ENCODE assay signal across 10 cellular contexts in the genomic region with DNA sequence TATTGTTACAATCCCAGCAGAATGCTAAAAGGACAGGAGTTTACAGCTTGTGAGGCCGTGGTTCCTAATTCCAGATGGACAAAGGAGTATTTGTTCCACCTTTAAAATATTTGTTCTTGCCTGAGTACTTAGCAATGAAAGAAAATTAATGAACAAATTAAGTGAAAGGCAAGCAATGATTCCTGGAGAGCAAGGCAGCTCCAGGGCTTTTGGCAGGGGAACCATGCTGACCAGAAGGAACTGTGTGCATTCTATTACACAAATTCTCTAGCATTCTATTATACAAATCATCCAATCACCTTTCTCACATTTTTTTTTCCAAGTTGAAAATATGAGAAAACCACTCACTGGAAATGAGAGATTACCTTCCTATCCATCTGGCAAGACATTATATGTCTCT. TPM values are rescaled to one million over a fixed set of nuclear protein-coding genes. Genes with fewer than 3 reads are reported as not detected.
DNase-seq lines count a peak whose midpoint lies in the region; ATAC-seq and TF ChIP-seq lines count a peak whose summit lies in the region.
"Had no signal": no experiment of that assay in that cellular context is flagged by ENCODE, and none has a peak within 500 bp of the region (broad histone marks: within the 10 kb centered on the region; RNA-seq: fewer than 3 reads in every experiment).

No MANE protein-coding gene starts in this region.

- peak overlapping the region; percentile 9 to 20 for H3K4me3 ChIP-seq in foreskin fibroblast (ENCODE audit: low read depth in 1 of 2, low read length in 2 of 2)
- no peak overlapping the region for H3K4me3 ChIP-seq in GM23338

- no peaks in the 10 kb centered on the region for H3K9me2 ChIP-seq in GM23338 (ENCODE audit: insufficient read depth)

- ATAC-seq in activated CD8-positive, alpha-beta memory T cell treated with anti-CD3 and anti-CD28 coated beads, Interleukin-2, amount 10 ng/mL, durations not matched to agents 7 days and 5 days, result no peak
- no peak for ATAC-seq in activated CD8-positive, alpha-beta T cell treated with anti-CD3 and anti-CD28 coated beads, Interleukin-2, amount 10 ng/mL, durations not matched to agents 7 days and 5 days
- no peak for ATAC-seq in stimulated activated memory B cell treated with anti-CD40 and anti-IgM and Interleukin-4, amounts not matched to agents 10 μg/mL and 1 μg/mL and 100 μg/mL, for 72 hours
- ATAC-seq in GM23338 (no peak), HG02588 (IDR thresholded peaks at IDR 0.05; ENCODE audit: unreplicated experiment) (no peak)

- peaks cover 38% of the 10 kb centered on the region for H3K27me3 ChIP-seq in GM23338 (ENCODE audit: insufficient read depth)

- no peaks in the 10 kb centered on the region; the same call in 1 of the 2 replicates for H3F3A ChIP-seq in GM23338 (replicated peaks; ENCODE audit: low read depth)

- H3K9me3 Mint-ChIP-seq in activated CD8-positive, alpha-beta memory T cell treated with anti-CD3 and anti-CD28 coated beads, Interleukin-2, amount 10 ng/mL, durations not matched to agents 7 days and 5 days (ENCODE audit: low read depth), result no peaks in the 10 kb centered on the region
- H3K9me3 Mint-ChIP-seq in activated CD8-positive, alpha-beta T cell treated with anti-CD3 and anti-CD28 coated beads, Interleukin-2, amount 10 ng/mL, durations not matched to agents 7 days and 5 days (ENCODE audit: insufficient read depth), result no peaks in the 10 kb centered on the region
- H3K9me3 Mint-ChIP-seq in stimulated activated memory B cell treated with anti-CD40 and anti-IgM and Interleukin-4, amounts not matched to agents 10 μg/mL and 1 μg/mL and 100 μg/mL, for 72 hours, result no peaks in the 10 kb centered on the region
- no peaks in the 10 kb centered on the region for H3K9me3 Mint-ChIP-seq in GM23338
- H3K9me3 Mint-ChIP-seq: IgD-negative memory B cell had no signal

- peaks cover 1% of the 10 kb centered on the region for H3K36me3 Mint-ChIP-seq in activated CD8-positive, alpha-beta memory T cell treated with anti-CD3 and anti-CD28 coated beads, Interleukin-2, amount 10 ng/mL, durations not matched to agents 7 days and 5 days
- peaks cover 8% of the 10 kb centered on the region for H3K36me3 Mint-ChIP-seq in activated CD8-positive, alpha-beta T cell treated with anti-CD3 and anti-CD28 coated beads, Interleukin-2, amount 10 ng/mL, durations not matched to agents 7 days and 5 days (ENCODE audit: low read depth)
- H3K36me3 Mint-ChIP-seq in stimulated activated memory B cell treated with anti-CD40 and anti-IgM and Interleukin-4, amounts not matched to agents 10 μg/mL and 1 μg/mL and 100 μg/mL, for 72 hours, result peaks cover 17% of the 10 kb centered on the region
- no peaks in the 10 kb centered on the region for H3K36me3 Mint-ChIP-seq in GM23338 (ENCODE audit: low read depth)
- H3K36me3 Mint-ChIP-seq: IgD-negative memory B cell had no signal

- H3K27me3 Mint-ChIP-seq in activated CD8-positive, alpha-beta memory T cell treated with anti-CD3 and anti-CD28 coated beads, Interleukin-2, amount 10 ng/mL, durations not matched to agents 7 days and 5 days, result peaks cover 7% of the 10 kb centered on the region
- peaks cover 9% of the 10 kb centered on the region for H3K27me3 Mint-ChIP-seq in activated CD8-positive, alpha-beta T cell treated with anti-CD3 and anti-CD28 coated beads, Interleukin-2, amount 10 ng/mL, durations not matched to agents 7 days and 5 days (ENCODE audit: low read depth)
- peaks cover 16% of the 10 kb centered on the region for H3K27me3 Mint-ChIP-seq in stimulated activated memory B cell treated with anti-CD40 and anti-IgM and Interleukin-4, amounts not matched to agents 10 μg/mL and 1 μg/mL and 100 μg/mL, for 72 hours
- peaks cover 25% of the 10 kb centered on the region for H3K27me3 Mint-ChIP-seq in GM23338 (ENCODE audit: insufficient read depth, low read depth, poor library complexity)

- H3K36me3 ChIP-seq in GM23338 (ENCODE audit: insufficient read depth), result no peaks in the 10 kb centered on the region

- peaks cover 42% of the 10 kb centered on the region for H3K4me1 Mint-ChIP-seq in activated CD8-positive, alpha-beta memory T cell treated with anti-CD3 and anti-CD28 coated beads, Interleukin-2, amount 10 ng/mL, durations not matched to agents 7 days and 5 days
- peaks cover 35% of the 10 kb centered on the region for H3K4me1 Mint-ChIP-seq in activated CD8-positive, alpha-beta T cell treated with anti-CD3 and anti-CD28 coated beads, Interleukin-2, amount 10 ng/mL, durations not matched to agents 7 days and 5 days (ENCODE audit: low read depth)
- peaks cover 41% of the 10 kb centered on the region for H3K4me1 Mint-ChIP-seq in stimulated activated memory B cell treated with anti-CD40 and anti-IgM and Interleukin-4, amounts not matched to agents 10 μg/mL and 1 μg/mL and 100 μg/mL, for 72 hours
- H3K4me1 Mint-ChIP-seq in GM23338, result peaks cover 27% of the 10 kb centered on the region

- POLR2A ChIA-PET in activated CD8-positive, alpha-beta T cell treated with anti-CD3 and anti-CD28 coated beads, Interleukin-2, amount 10 ng/mL, durations not matched to agents 7 days and 5 days (lab: Charles Lee), result no interaction called here

- TF ChIP-seq CTCF in foreskin fibroblast (IDR thresholded peaks at IDR 0.05; ENCODE audit: low read depth, low read length) (no peak), GM23338 (conservative IDR thresholded peaks at IDR 0.05; ENCODE audit: low read depth in 2 of 2) (no peak)

- peak overlapping the region; percentile 80 for H3K27ac Mint-ChIP-seq in activated CD8-positive, alpha-beta memory T cell treated with anti-CD3 and anti-CD28 coated beads, Interleukin-2, amount 10 ng/mL, durations not matched to agents 7 days and 5 days
- peak overlapping the region; percentile 48 for H3K27ac Mint-ChIP-seq in activated CD8-positive, alpha-beta T cell treated with anti-CD3 and anti-CD28 coated beads, Interleukin-2, amount 10 ng/mL, durations not matched to agents 7 days and 5 days
- H3K27ac Mint-ChIP-seq in stimulated activated memory B cell treated with anti-CD40 and anti-IgM and Interleukin-4, amounts not matched to agents 10 μg/mL and 1 μg/mL and 100 μg/mL, for 72 hours, result peak overlapping the region; percentile 63
- no peak overlapping the region for H3K27ac Mint-ChIP-seq in GM23338
- H3K27ac Mint-ChIP-seq: IgD-negative memory B cell had no signal

- peaks cover 24% of the 10 kb centered on the region for H3K79me2 ChIP-seq in GM23338 (replicated peaks; ENCODE audit: insufficient read depth)

- no peak overlapping the region for H3K4me3 Mint-ChIP-seq in activated CD8-positive, alpha-beta memory T cell treated with anti-CD3 and anti-CD28 coated beads, Interleukin-2, amount 10 ng/mL, durations not matched to agents 7 days and 5 days
- H3K4me3 Mint-ChIP-seq in activated CD8-positive, alpha-beta T cell treated with anti-CD3 and anti-CD28 coated beads, Interleukin-2, amount 10 ng/mL, durations not matched to agents 7 days and 5 days, result no peak overlapping the region
- peak overlapping the region; percentile 21 for H3K4me3 Mint-ChIP-seq in stimulated activated memory B cell treated with anti-CD40 and anti-IgM and Interleukin-4, amounts not matched to agents 10 μg/mL and 1 μg/mL and 100 μg/mL, for 72 hours
- no peak overlapping the region for H3K4me3 Mint-ChIP-seq in GM23338

- peaks cover 29% of the 10 kb centered on the region for H3K4me1 ChIP-seq in GM23338 (ENCODE audit: insufficient read depth)

- no peaks in the 10 kb centered on the region for H4K20me1 ChIP-seq in GM23338 (replicated peaks; ENCODE audit: insufficient read depth)

- DNase-seq in activated CD8-positive, alpha-beta memory T cell treated with anti-CD3 and anti-CD28 coated beads, Interleukin-2, amount 10 ng/mL, durations not matched to agents 7 days and 5 days, result no peak
- DNase-seq in activated CD8-positive, alpha-beta memory T cell treated with anti-CD3 and anti-CD28 coated beads, Interleukin-2, amount 50 U/mL, for 4 hours, result no peak
- no peak for DNase-seq in activated CD8-positive, alpha-beta T cell treated with anti-CD3 and anti-CD28 coated beads, Interleukin-2, amount 10 ng/mL, durations not matched to agents 7 days and 5 days
- peak in 1 of 2 donors; percentile 62 for DNase-seq in foreskin fibroblast
- DNase-seq in A172 (ENCODE audit: low spot score), result no peak
- DNase-seq in GM23338 (ENCODE audit: low spot score), result no peak
- DNase-seq: activated effector memory CD4-positive, alpha-beta T cell treated with Interleukin-2 at 50 U/mL for 16 hours had no signal

- CTCF ChIA-PET in activated CD8-positive, alpha-beta memory T cell treated with anti-CD3 and anti-CD28 coated beads, Interleukin-2, amount 10 ng/mL, durations not matched to agents 7 days and 5 days (lab: Charles Lee), result interaction anchor here (0.9 to 6.2 kb wide), 3 partner anchors 15 to 53 kb away, joined by 3 to 41 read pairs (median 5); no protein-coding TSS in a partner anchor
- CTCF ChIA-PET in activated CD8-positive, alpha-beta T cell treated with anti-CD3 and anti-CD28 coated beads, Interleukin-2, amount 10 ng/mL, durations not matched to agents 7 days and 5 days (lab: Charles Lee), result interaction anchor here (0.8 to 4.2 kb wide), 4 partner anchors 26 to 188 kb away, joined by 3 to 24 read pairs (median 3); no protein-coding TSS in a partner anchor

- H3K4me2 ChIP-seq in GM23338, result no peak overlapping the region

- H2AFZ ChIP-seq in GM23338, result no peak overlapping the region

- no peak overlapping the region for H3K27ac ChIP-seq in GM23338 (ENCODE audit: low read depth)

TF ChIP-seq in GM23338, 12 proteins besides CTCF, POLR2A, EP300 and RAD21 (continues in another document):
- TF ChIP-seq POLR2AphosphoS5 (IDR thresholded peaks at IDR 0.05; ENCODE audit: low read depth) (no peak), EZH2 (IDR thresholded peaks at IDR 0.05; ENCODE audit: low read depth, unreplicated experiment) (no peak), ZNF114 (CRISPR knock-in tag; IDR thresholded peaks at IDR 0.05) (no peak), ZNF331 (CRISPR knock-in tag; IDR thresholded peaks at IDR 0.05; ENCODE audit: low read depth) (no peak)
- TF ChIP-seq, protein P1, sequence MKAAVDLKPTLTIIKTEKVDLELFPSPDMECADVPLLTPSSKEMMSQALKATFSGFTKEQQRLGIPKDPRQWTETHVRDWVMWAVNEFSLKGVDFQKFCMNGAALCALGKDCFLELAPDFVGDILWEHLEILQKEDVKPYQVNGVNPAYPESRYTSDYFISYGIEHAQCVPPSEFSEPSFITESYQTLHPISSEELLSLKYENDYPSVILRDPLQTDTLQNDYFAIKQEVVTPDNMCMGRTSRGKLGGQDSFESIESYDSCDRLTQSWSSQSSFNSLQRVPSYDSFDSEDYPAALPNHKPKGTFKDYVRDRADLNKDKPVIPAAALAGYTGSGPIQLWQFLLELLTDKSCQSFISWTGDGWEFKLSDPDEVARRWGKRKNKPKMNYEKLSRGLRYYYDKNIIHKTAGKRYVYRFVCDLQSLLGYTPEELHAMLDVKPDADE (IDR thresholded peaks at IDR 0.05), result no peak

RNA-seq across cellular contexts. Expression of a gene that starts 1.8 kb away (rescaled TPM):
- 10 to 100 TPM; 23.1 to 38.4 TPM for total RNA-seq in activated CD8-positive, alpha-beta memory T cell treated with anti-CD3 and anti-CD28 coated beads, Interleukin-2, amount 10 ng/mL, durations not matched to agents 7 days and 5 days
- 10 to 100 TPM; 17.9 to 18.3 TPM for total RNA-seq in activated CD8-positive, alpha-beta T cell treated with anti-CD3 and anti-CD28 coated beads, Interleukin-2, amount 10 ng/mL, durations not matched to agents 7 days and 5 days
- 37.2 and 50.3 TPM in 2 replicates for total RNA-seq in A172 (2014; rRNA removed; shearing (Covaris generic))
- 15.9 and 18.2 TPM in 2 replicates for total RNA-seq in GM23338 (2014; rRNA removed; shearing (Covaris generic))
- polyA plus RNA-seq in GM23338 (2016; fragmentation: Nextera tagmentation; extraction: Ambion mirVana), result 4.3 and 5.5 TPM in 2 replicates
